9 cellular contexts compared by ENCODE assay signal in genomic region chr10:44963772-44964633, GRCh38. TPM values are rescaled to one million over a fixed set of nuclear protein-coding genes. Genes with fewer than 3 reads are reported as not detected.
DNase-seq lines count a peak whose midpoint lies in the region; ATAC-seq and TF ChIP-seq lines count a peak whose summit lies in the region.
"Had no signal": no experiment of that assay in that cellular context is flagged by ENCODE, and none has a peak within 500 bp of the region (broad histone marks: within the 10 kb centered on the region; RNA-seq: fewer than 3 reads in every experiment).

No MANE protein-coding gene starts in this region.

- peaks cover 36% of the 10 kb centered on the region for H3K4me1 Mint-ChIP-seq in endodermal cell
- H3K4me1 Mint-ChIP-seq in nephron progenitor cell = peaks cover 94% of the 10 kb centered on the region
- H3K4me1 Mint-ChIP-seq in activated T-helper 17 cell treated with anti-CD3 and anti-CD28 coated beads, Interleukin-2, amount 50 U/mL, for 72 hours = peaks cover 14% of the 10 kb centered on the region

- no peaks in the 10 kb centered on the region for H3K36me3 ChIP-seq in BE2C
- H3K36me3 ChIP-seq in endodermal cell (ENCODE audit: control insufficient read depth, insufficient read depth, low read length) = no peaks in the 10 kb centered on the region

- H3K9ac ChIP-seq in endodermal cell (ENCODE audit: extremely low read depth, low read length, poor library complexity, severe bottlenecking) = peak overlapping the region; percentile 39

- H3K4me1 ChIP-seq in BE2C = peaks cover 12% of the 10 kb centered on the region; the same call in 1 of the 2 replicates
- peaks cover 14% of the 10 kb centered on the region for H3K4me1 ChIP-seq in endodermal cell (ENCODE audit: control insufficient read depth, insufficient read depth, low read length)

- no peaks in the 10 kb centered on the region for H3K36me3 Mint-ChIP-seq in endodermal cell (ENCODE audit: low read depth)
- H3K36me3 Mint-ChIP-seq in nephron progenitor cell (ENCODE audit: low read depth) = peaks cover 5% of the 10 kb centered on the region
- H3K36me3 Mint-ChIP-seq in activated T-helper 17 cell treated with anti-CD3 and anti-CD28 coated beads, Interleukin-2, amount 50 U/mL, for 72 hours (ENCODE audit: low read depth) = no peaks in the 10 kb centered on the region

- in situ Hi-C loops in KBM-7 (cut with MboI; ENCODE audit: low pct_unique_long_range_greater_than_20kb, low sequenced_read_pairs) = no loop called here

- no peak overlapping the region for H3K27ac Mint-ChIP-seq in endodermal cell
- H3K27ac Mint-ChIP-seq in nephron progenitor cell = peak overlapping the region; percentile 92
- H3K27ac Mint-ChIP-seq in activated T-helper 17 cell treated with anti-CD3 and anti-CD28 coated beads, Interleukin-2, amount 50 U/mL, for 72 hours = no peak overlapping the region

- H3K27me3 Mint-ChIP-seq in endodermal cell (ENCODE audit: insufficient read depth) (peaks cover 18% of the 10 kb centered on the region), nephron progenitor cell (ENCODE audit: low read depth, poor library complexity) (peaks cover 14% of the 10 kb centered on the region)
- no peaks in the 10 kb centered on the region for H3K27me3 Mint-ChIP-seq in activated T-helper 17 cell treated with anti-CD3 and anti-CD28 coated beads, Interleukin-2, amount 50 U/mL, for 72 hours

- no peaks in the 10 kb centered on the region for H3K9me3 Mint-ChIP-seq in endodermal cell
- no peaks in the 10 kb centered on the region for H3K9me3 Mint-ChIP-seq in nephron progenitor cell
- no peaks in the 10 kb centered on the region for H3K9me3 Mint-ChIP-seq in activated T-helper 17 cell treated with anti-CD3 and anti-CD28 coated beads, Interleukin-2, amount 50 U/mL, for 72 hours

- no peak overlapping the region for H3K4me3 Mint-ChIP-seq in endodermal cell
- peak overlapping the region; percentile 47 for H3K4me3 Mint-ChIP-seq in nephron progenitor cell
- H3K4me3 Mint-ChIP-seq in activated T-helper 17 cell treated with anti-CD3 and anti-CD28 coated beads, Interleukin-2, amount 50 U/mL, for 72 hours = no peak overlapping the region

- DNase-seq in BE2C (peak; percentile 28), KBM-7 (peak; percentile 59), endodermal cell (no peak), nephron progenitor cell (peak; percentile 68), EL (no peak), NCI-H1930 (lab: John Stamatoyannopoulos, UW) (no peak), AG08395 (ENCODE audit: low spot score) (no peak)

- WGBS in endodermal cell (ENCODE audit: insufficient coverage in 1 of 2, insufficient read length in 1 of 2), 2 experiments = 70 to 71% methylated on average over 5 to 15 of the region's 15 CpGs

- H3K4me3 ChIP-seq in BE2C (ENCODE audit: low read depth, low read length) (no peak overlapping the region), endodermal cell (ENCODE audit: low read length) (no peak overlapping the region)

- peak overlapping the region; percentile 99 for H3K27ac ChIP-seq in endodermal cell (ENCODE audit: low read depth, low read length)

- H3K9me3 ChIP-seq in BE2C (no peaks in the 10 kb centered on the region), endodermal cell (ENCODE audit: control insufficient read depth, low read length) (no peaks in the 10 kb centered on the region)

- no peak for ATAC-seq in activated T-helper 17 cell treated with anti-CD3 and anti-CD28 coated beads, Interleukin-2, amount 50 U/mL, for 72 hours (replicated peaks)

- TF ChIP-seq CTCF in BE2C (IDR thresholded peaks at IDR 0.05; ENCODE audit: low read depth, low read length) (no peak), endodermal cell (conservative IDR thresholded peaks at IDR 0.05) (peak; percentile 43), nephron progenitor cell (IDR thresholded peaks at IDR 0.05) (peak; percentile 11)

- H3K27me3 ChIP-seq in BE2C (no peaks in the 10 kb centered on the region), endodermal cell (ENCODE audit: control insufficient read depth, insufficient read depth, low read length, poor library complexity, severe bottlenecking) (peaks cover 9% of the 10 kb centered on the region)

RNA-seq across cellular contexts. Expression of gene RASSF4, which starts 4.4 kb away (rescaled TPM):
- 9.3 TPM for polyA plus RNA-seq in BE2C (2012; ENCODE audit: insufficient read depth, insufficient read length, low read depth)
- total RNA-seq in endodermal cell = 10 to 100 TPM in 1 of 2 donors, 1 to 10 TPM in 1; 5.2 to 14.1 TPM
- polyA plus RNA-seq in endodermal cell (2013, experiment 1 of 2) = 17.2 TPM
- 20.0 TPM for polyA plus RNA-seq in endodermal cell (2013, experiment 2 of 2)
- total RNA-seq in activated T-helper 17 cell treated with anti-CD3 and anti-CD28 coated beads, Interleukin-2, amount 50 U/mL, for 72 hours = 1 to 10 TPM; 1.7 to 4.4 TPM

RNA-seq across cellular contexts. Expression of gene DEPP1, which starts 14.6 kb away (rescaled TPM):
- polyA plus RNA-seq in BE2C (2012; ENCODE audit: insufficient read depth, insufficient read length, low read depth) = 7.4 TPM
- 1 to 10 TPM; 1.3 to 2.6 TPM for total RNA-seq in endodermal cell
- 0.89 TPM for polyA plus RNA-seq in endodermal cell (2013, experiment 1 of 2)
- polyA plus RNA-seq in endodermal cell (2013, experiment 2 of 2) = 1.2 TPM
- total RNA-seq in activated T-helper 17 cell treated with anti-CD3 and anti-CD28 coated beads, Interleukin-2, amount 50 U/mL, for 72 hours = 1 to 10 TPM in 1 of 2 donors, under 1 TPM in 1; 0.73 to 2.0 TPM

RNA-seq across cellular contexts. Expression of gene ZNF22, which starts 36.7 kb away (rescaled TPM):
- polyA plus RNA-seq in BE2C (2012; ENCODE audit: insufficient read depth, insufficient read length, low read depth) = 46.3 TPM
- 10 to 100 TPM; 35.5 to 42.5 TPM for total RNA-seq in endodermal cell
- 59.3 TPM for polyA plus RNA-seq in endodermal cell (2013, experiment 1 of 2)
- polyA plus RNA-seq in endodermal cell (2013, experiment 2 of 2) = 54.5 TPM
- 10 to 100 TPM in 1 of 2 donors, 1 to 10 TPM in 1; 7.3 to 12.6 TPM for total RNA-seq in activated T-helper 17 cell treated with anti-CD3 and anti-CD28 coated beads, Interleukin-2, amount 50 U/mL, for 72 hours

RNA-seq across cellular contexts. Expression of gene TMEM72, which starts 52.9 kb away (rescaled TPM):
- polyA plus RNA-seq in BE2C (2012; ENCODE audit: insufficient read depth, insufficient read length, low read depth) = not detected
- not detected for total RNA-seq in endodermal cell
- polyA plus RNA-seq in endodermal cell (2013, experiment 1 of 2) = 0.21 TPM
- 0.12 TPM for polyA plus RNA-seq in endodermal cell (2013, experiment 2 of 2)
- not detected for total RNA-seq in activated T-helper 17 cell treated with anti-CD3 and anti-CD28 coated beads, Interleukin-2, amount 50 U/mL, for 72 hours
- polyA plus RNA-seq: keratinocyte had no signal

Comparison
In these comparisons a context has a peak if more than half of its experiments do, and no peak if none do; other contexts are left out.
1. DNase-seq: peak in BE2C (single experiment), KBM-7 (single experiment) and nephron progenitor cell (single experiment); none in endodermal cell (single experiment), EL (single experiment), NCI-H1930 (0 of 2) and AG08395 (single experiment).